8 cellular contexts compared by ENCODE assay signal in the genomic region with DNA sequence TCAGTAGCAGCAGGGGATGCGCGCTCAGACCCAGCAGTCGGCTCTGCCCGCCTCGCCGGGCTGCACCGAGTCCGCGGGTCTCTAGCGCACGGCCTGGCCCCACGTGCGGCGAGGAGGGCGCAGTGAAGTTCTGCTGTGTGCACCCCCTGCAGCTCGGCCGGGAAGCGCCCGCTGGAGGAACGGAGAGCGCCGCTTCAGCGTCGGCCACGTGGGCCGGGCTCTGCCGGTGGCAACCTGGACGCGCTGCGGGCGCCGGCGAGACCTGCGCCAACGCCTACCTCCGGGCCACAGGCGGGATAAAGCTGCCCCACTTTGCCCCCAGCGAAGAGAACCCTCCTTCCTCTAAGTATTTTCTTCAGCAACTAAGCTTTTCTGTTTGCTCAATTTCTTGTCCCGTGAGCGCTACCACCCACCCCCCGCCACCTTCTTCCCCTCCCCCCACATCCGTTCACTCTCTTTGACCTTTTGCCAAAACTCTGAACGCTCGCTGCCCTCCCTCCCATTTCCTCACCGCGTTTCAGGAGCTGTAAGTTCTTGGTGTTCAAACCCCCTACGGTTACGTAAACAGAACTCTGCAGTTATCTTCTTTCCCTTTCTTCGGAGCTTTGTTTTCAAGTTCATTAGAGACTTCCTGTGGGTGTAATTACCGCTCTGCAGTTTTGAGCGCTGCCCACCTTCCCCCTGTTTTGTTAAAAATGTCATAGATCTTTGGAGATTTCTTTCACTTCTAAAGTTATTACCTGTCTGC. TPM values are rescaled to one million over a fixed set of nuclear protein-coding genes. Genes with fewer than 3 reads are reported as not detected.
DNase-seq lines count a peak whose midpoint lies in the region; ATAC-seq and TF ChIP-seq lines count a peak whose summit lies in the region.

No MANE protein-coding gene starts in this region.

- H3K4me1 ChIP-seq in adipocyte (ENCODE audit: control insufficient read depth, insufficient read depth, low read length), result peaks cover 4% of the 10 kb centered on the region
- peaks cover 6% of the 10 kb centered on the region; the same call in 1 of the 2 replicates for H3K4me1 ChIP-seq in iPS-20b (ENCODE audit: insufficient read depth, low read length)
- H3K4me1 ChIP-seq in smooth muscle cell (ENCODE audit: low read depth), result peaks cover 23% of the 10 kb centered on the region

- TF ChIP-seq CTCF in smooth muscle cell (IDR thresholded peaks at IDR 0.05; ENCODE audit: borderline replicate concordance, insufficient read depth, poor library complexity, severe bottlenecking), result no peak

- peak; percentile 68 for ATAC-seq in GM18502 (IDR thresholded peaks at IDR 0.05; ENCODE audit: poor library complexity, unreplicated experiment)
- peak; percentile 56 for ATAC-seq in HG03097 (IDR thresholded peaks at IDR 0.05; ENCODE audit: low FRiP score, unreplicated experiment)
- ATAC-seq in HG03280 (IDR thresholded peaks at IDR 0.05; ENCODE audit: unreplicated experiment), result no peak

- H3K4me2 ChIP-seq in smooth muscle cell, result peak overlapping the region; percentile 97

- peak overlapping the region; percentile 94 for H2AFZ ChIP-seq in smooth muscle cell (ENCODE audit: low read depth)

- no peaks in the 10 kb centered on the region for H3K79me2 ChIP-seq in smooth muscle cell (ENCODE audit: low read depth)

- H3K36me3 ChIP-seq in adipocyte (ENCODE audit: control insufficient read depth, insufficient read depth, low read length, severe bottlenecking) (no peaks in the 10 kb centered on the region), iPS-20b (ENCODE audit: insufficient read depth, low read depth, low read length) (no peaks in the 10 kb centered on the region), smooth muscle cell (ENCODE audit: low read depth) (no peaks in the 10 kb centered on the region)

- DNase-seq in T-helper 1 cell (peak; percentile 40 to 83 (median 56)), adipocyte (ENCODE audit: low read depth) (peak; percentile 47), smooth muscle cell (lab: John Stamatoyannopoulos, UW; ENCODE audit: unreplicated experiment) (no peak), occipital lobe (lab: John Stamatoyannopoulos, UW) (no peak)

- H3K4me3 ChIP-seq in adipocyte (ENCODE audit: low read length) (peak overlapping the region; percentile 71), iPS-20b (ENCODE audit: low read length) (peak overlapping the region; percentile 79), smooth muscle cell (peak overlapping the region; percentile 49)

- WGBS in smooth muscle cell (ENCODE audit: low lambda C conversion rate), result under 1% methylated on average over 50 of the region's 51 CpGs

- peaks cover 45% of the 10 kb centered on the region for H3K27me3 ChIP-seq in adipocyte (replicated peaks; ENCODE audit: control insufficient read depth, insufficient read depth, low read length)
- H3K27me3 ChIP-seq in iPS-20b (ENCODE audit: insufficient read depth, low read length), result peaks cover 54% of the 10 kb centered on the region
- no peaks in the 10 kb centered on the region for H3K27me3 ChIP-seq in smooth muscle cell (ENCODE audit: low read depth)

- H3K27ac ChIP-seq in iPS-20b (ENCODE audit: low read length) (no peak overlapping the region), smooth muscle cell (ENCODE audit: low read depth) (no peak overlapping the region)

- H3K9me3 ChIP-seq in adipocyte (ENCODE audit: control insufficient read depth, low read length), result peaks cover 3% of the 10 kb centered on the region
- H3K9me3 ChIP-seq in iPS-20b (ENCODE audit: insufficient read depth, low read depth, low read length), result no peaks in the 10 kb centered on the region
- H3K9me3 ChIP-seq in smooth muscle cell (replicated peaks; ENCODE audit: low read depth), result no peaks in the 10 kb centered on the region

- H3K9ac ChIP-seq in adipocyte (ENCODE audit: low read length) (no peak overlapping the region), iPS-20b (ENCODE audit: low read depth, low read length) (peak overlapping the region; percentile 63; the same call in 1 of the 2 replicates), smooth muscle cell (ENCODE audit: low read depth) (no peak overlapping the region)

- H4K20me1 ChIP-seq in smooth muscle cell (ENCODE audit: low read depth), result no peaks in the 10 kb centered on the region

- peaks cover 3% of the 10 kb centered on the region for H3F3A ChIP-seq in smooth muscle cell (ENCODE audit: low read depth)

RNA-seq across cellular contexts. Expression of a gene that starts 42.6 kb away (rescaled TPM):
- 0.09 TPM in 2 replicates for total RNA-seq in smooth muscle cell
- not detected in 2 replicates for polyA plus RNA-seq in smooth muscle cell
- total RNA-seq in occipital lobe, result not detected

Comparison
In these comparisons a context has a peak if more than half of its experiments do, and no peak if none do; other contexts are left out.
1. DNase-seq: peak in T-helper 1 cell (5 of 5) and adipocyte (single experiment); none in smooth muscle cell (single experiment) and occipital lobe (single experiment).
2. Peak in every context shown above with its lines, with median percentiles within 50 percentile points of each other: H3K4me3 ChIP-seq.